2 cellular contexts compared by ENCODE assay signal in genomic region chrX:135988245-135988644, GRCh38.
A peak's percentile ranks its signal among the peaks of the same experiment; 100 is the strongest.
TF ChIP-seq lines count a peak whose summit lies in the region.

No MANE protein-coding gene starts in this region.

TF ChIP-seq in K562, 482 proteins besides CTCF, POLR2A, EP300 and RAD21:
- TF ChIP-seq YBX1 (IDR thresholded peaks at IDR 0.05) (no peak), CHD7 (IDR thresholded peaks at IDR 0.05; ENCODE audit: low read depth, low read length) (no peak), SIN3B (IDR thresholded peaks at IDR 0.05; ENCODE audit: low read depth) (no peak), ZNF431 (CRISPR knock-in tag; IDR thresholded peaks at IDR 0.05) (no peak), ZBTB12 (CRISPR knock-in tag; IDR thresholded peaks at IDR 0.05) (no peak), TSC22D4 (tag; IDR thresholded peaks at IDR 0.05) (no peak), MECOM (CRISPR knock-in tag; IDR thresholded peaks at IDR 0.05) (no peak), ZNF512 (tag; IDR thresholded peaks at IDR 0.05) (peak; percentile 72), CBX1 (IDR thresholded peaks at IDR 0.05; ENCODE audit: low read depth) (no peak)

TF ChIP-seq in neural cell, 6 proteins besides CTCF, POLR2A, EP300 and RAD21:
- TF ChIP-seq SMC3 (conservative IDR thresholded peaks at IDR 0.05; ENCODE audit: poor library complexity) (no peak), EZH2 (IDR thresholded peaks at IDR 0.05; ENCODE audit: borderline replicate concordance, insufficient read depth, low read length, poor library complexity, severe bottlenecking) (no peak), TAF1 (IDR thresholded peaks at IDR 0.05; ENCODE audit: low read depth) (no peak), MXI1 (conservative IDR thresholded peaks at IDR 0.05; ENCODE audit: poor library complexity, severe bottlenecking) (no peak)
